In the genomic region with DNA sequence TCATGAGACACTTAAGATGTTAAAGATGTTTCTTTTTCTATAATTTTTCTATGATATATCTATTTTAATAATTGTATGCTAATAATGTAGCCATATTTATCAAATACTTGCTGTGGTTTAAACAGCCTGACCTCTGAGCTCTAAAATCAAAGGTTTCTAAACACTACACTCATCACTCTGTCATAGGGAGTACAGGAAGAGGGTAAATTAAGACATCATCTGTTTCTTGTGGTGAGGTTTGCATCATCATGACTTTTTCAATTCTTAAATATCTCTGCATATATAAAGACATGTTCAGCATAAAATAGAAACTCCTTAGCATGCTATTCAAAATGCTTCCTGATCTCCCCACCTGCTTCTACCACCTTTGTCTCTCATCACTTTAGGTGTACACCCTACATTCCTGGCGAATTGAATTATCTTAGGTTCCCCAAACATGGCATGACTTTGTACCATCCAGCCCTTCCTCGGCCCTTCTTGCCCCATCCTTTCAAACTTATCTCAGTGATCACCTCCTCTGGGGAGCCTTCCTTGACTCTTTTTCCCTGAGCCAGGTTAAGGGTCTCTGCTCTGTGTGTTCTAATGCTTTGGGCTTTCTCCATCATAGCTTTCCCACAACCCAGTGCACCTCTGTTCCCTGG, we compare ENCODE assay signal across 13 cellular contexts.
DNase-seq lines count a peak whose midpoint lies in the region; ATAC-seq lines count a peak whose summit lies in the region.
"Had no signal": no experiment of that assay in that cellular context is flagged by ENCODE, and none has a peak within 500 bp of the region (broad histone marks: within the 10 kb centered on the region; RNA-seq: fewer than 3 reads in every experiment).

No MANE protein-coding gene starts in this region.

- H3K27me3 ChIP-seq in GM23248 (replicated peaks; ENCODE audit: insufficient read depth) = peaks cover 6% of the 10 kb centered on the region; the same call in 1 of the 2 replicates

- no peak for ATAC-seq in left colon

- H3F3A ChIP-seq in GM23248 (ENCODE audit: insufficient read depth) = no peaks in the 10 kb centered on the region

- H3K4me2 ChIP-seq in GM23248 (ENCODE audit: unreplicated experiment) = no peak overlapping the region

- intact Hi-C loops in left colon (cut with DNase I, micrococcal nuclease) = loop anchor here (5.0 to 10.0 kb wide), 2 partner anchors 108 to 115 kb away; a partner anchor contains a TSS

- no peaks in the 10 kb centered on the region for H4K20me1 ChIP-seq in GM23248 (ENCODE audit: insufficient read depth)

- no peak overlapping the region for H3K4me3 ChIP-seq in GM23248

- WGBS in GM23248 (ENCODE audit: low coverage in 1 of 2, low lambda C conversion rate in 2 of 2, missing lambda C conversion rate in 2 of 2), 2 experiments = 78 to 79% methylated on average over 2 of the region's 2 CpGs

- H3K36me3 ChIP-seq in GM23248 (ENCODE audit: low read depth) = no peaks in the 10 kb centered on the region

- H3K9me3 ChIP-seq in GM23248 (ENCODE audit: low read depth) = no peaks in the 10 kb centered on the region

- no peaks in the 10 kb centered on the region for H3K9me2 ChIP-seq in GM23248 (ENCODE audit: insufficient read depth)

- DNase-seq in A172 (ENCODE audit: low spot score) = peak; percentile 6
- DNase-seq in GM23248 = peak; percentile 48
- DNase-seq in RPMI7951 (ENCODE audit: low read depth) = peak; percentile 28
- peak; percentile 52 for DNase-seq in fibroblast of peridontal ligament (ENCODE audit: extremely low read depth)
- DNase-seq in hippocampal formation (lab: John Stamatoyannopoulos, UW) = no peak
- no peak for DNase-seq in left colon
- no peak for DNase-seq in DMS114 treated with DMSO at 0.1 percent for 48 hours (lab: John Stamatoyannopoulos, UW; ENCODE audit: unreplicated experiment)
- DNase-seq in substantia nigra (lab: John Stamatoyannopoulos, UW) = no peak
- DNase-seq: DMS79 treated with DMSO at 0.1 percent for 48 hours, kidney, NCI-H1105 treated with DMSO at 0.1 percent for 48 hours, NCI-H524 treated with DMSO at 0.1 percent for 48 hours, T-helper 9 cell had no signal

- in situ Hi-C loops in GM23248 (cut with MboI) = loop anchor here (10.0 kb wide), 1 partner anchor 118 kb away; no protein-coding TSS in a partner anchor

- no peak overlapping the region for H3K27ac ChIP-seq in GM23248
- no peak overlapping the region for H3K27ac ChIP-seq in substantia nigra (ENCODE audit: low read depth, low read length, poor library complexity, severe bottlenecking)

- H2AFZ ChIP-seq in GM23248 = no peak overlapping the region

- no peaks in the 10 kb centered on the region for H3K79me2 ChIP-seq in GM23248 (ENCODE audit: insufficient read depth)

- H3K4me1 ChIP-seq in GM23248 (ENCODE audit: insufficient read depth) = no peaks in the 10 kb centered on the region

- no peak overlapping the region for H3K9ac ChIP-seq in GM23248

Comparison
In these comparisons a context has a peak if more than half of its experiments do, and no peak if none do; other contexts are left out.
1. DNase-seq: peak in A172 (single experiment), GM23248 (single experiment), RPMI7951 (single experiment) and fibroblast of peridontal ligament (single experiment); none in hippocampal formation (0 of 2), left colon (0 of 2), DMS114 treated with DMSO at 0.1 percent for 48 hours (single experiment) and substantia nigra (0 of 49).